ENCODE assay signal across 16 cellular contexts in genomic region chr1:94790246-94790645, GRCh38. TPM values are rescaled to one million over a fixed set of nuclear protein-coding genes. Genes with fewer than 3 reads are reported as not detected.
"Had no signal": no experiment of that assay in that cellular context is flagged by ENCODE, and none has a peak within 500 bp of the region (broad histone marks: within the 10 kb centered on the region; RNA-seq: fewer than 3 reads in every experiment).

No MANE protein-coding gene starts in this region.

- H3K36me3 ChIP-seq: brain microvascular endothelial cell, thyroid gland had no signal

- H3K9me3 ChIP-seq: thyroid gland had no signal

- H3K27me3 ChIP-seq: brain microvascular endothelial cell, thyroid gland had no signal

- H3K27ac ChIP-seq: brain microvascular endothelial cell, thyroid gland had no signal

- DNase-seq: activated CD4-positive, alpha-beta T cell treated with anti-CD3 and anti-CD28 coated beads, Interleukin-2, amount 50 U/mL, for 1 hour; activated CD4-positive, CD25-positive, alpha-beta regulatory T cell; activated CD8-positive, alpha-beta memory T cell treated with anti-CD3 and anti-CD28 coated beads for 24 hours; activated naive CD4-positive, alpha-beta T cell; activated naive CD8-positive, alpha-beta T cell treated with anti-CD3 and anti-CD28 coated beads, Interleukin-2, amount 10 ng/mL, durations not matched to agents 7 days and 5 days; anterior cingulate cortex; brain microvascular endothelial cell; effector CD8-positive, alpha-beta T cell; hippocampal formation; kidney; left ventricle myocardium superior; mesendoderm; thyroid gland had no signal

- H3K4me3 ChIP-seq: thyroid gland had no signal

- ATAC-seq: left ventricle myocardium superior; natural killer cell treated with Interleukin-12 subunit alpha and Interleukin-12 subunit beta and Interleukin-15 and Interleukin-18, amount 100 ng/mL, for 72 hours; stimulated activated memory B cell treated with anti-CD40 and anti-IgM and Interleukin-4, amounts not matched to agents 10 μg/mL and 1 μg/mL and 100 μg/mL, for 72 hours had no signal

RNA-seq across cellular contexts. Expression of gene SLC44A3, which starts 29.9 kb away (rescaled TPM):
- total RNA-seq: natural killer cell treated with Interleukin-12 subunit alpha and Interleukin-12 subunit beta and Interleukin-15 and Interleukin-18, amount 100 ng/mL, for 72 hours; T-helper 2 cell treated with Interferon-gamma antibody and Interleukin-4, amounts not matched to agents 100 ng/mL and 5 ng/mL, for 36 hours had no signal
